In the genomic region with DNA sequence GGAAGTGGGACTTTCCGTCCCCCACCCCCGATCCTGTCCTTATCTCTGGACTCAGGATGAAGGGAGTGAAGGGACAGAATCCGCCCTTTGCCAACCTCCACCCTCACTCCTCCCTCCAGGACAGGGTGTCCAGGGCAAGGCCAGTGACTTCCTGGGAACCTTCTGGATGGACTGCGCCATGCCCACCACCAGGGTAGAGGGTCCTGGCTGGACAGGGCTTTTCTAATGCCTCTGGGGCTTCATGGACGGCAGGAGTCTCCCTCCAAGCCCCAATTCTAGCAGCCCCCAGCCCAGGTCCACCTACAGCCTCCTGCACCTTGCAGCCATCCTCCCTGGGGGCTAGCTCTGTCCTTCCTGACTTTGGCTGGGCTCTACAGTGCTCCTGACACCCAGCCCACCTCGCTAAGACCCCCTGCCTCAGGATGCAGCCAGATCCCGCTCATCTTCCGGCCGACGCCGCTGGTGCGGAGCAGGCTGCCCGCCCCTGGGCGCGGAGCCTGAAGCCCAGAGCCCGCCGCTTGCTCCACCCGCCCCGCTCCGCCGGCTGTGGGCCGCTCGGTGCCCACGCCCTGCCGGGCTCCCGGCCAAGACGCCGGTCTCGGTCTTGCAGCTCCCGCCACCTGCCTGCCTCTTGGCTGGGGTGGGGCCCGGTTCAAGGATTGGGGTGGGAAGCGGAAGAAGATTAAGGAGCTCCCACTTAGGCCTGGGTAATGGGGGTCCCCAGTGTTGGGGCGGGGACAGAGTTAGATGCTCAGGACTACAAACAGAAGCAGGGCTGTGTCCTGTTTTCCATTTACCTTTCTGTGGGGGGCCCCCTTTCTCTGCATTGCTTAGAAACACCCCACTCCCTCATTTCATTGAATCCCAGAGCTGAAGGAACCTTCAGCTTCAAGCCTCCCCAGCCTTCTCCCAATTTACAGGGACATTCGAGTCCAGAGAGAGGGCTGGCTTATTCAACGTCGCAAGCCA, we compare ENCODE assay signal across 8 cellular contexts.
DNase-seq lines count a peak whose midpoint lies in the region; ATAC-seq and TF ChIP-seq lines count a peak whose summit lies in the region.

No MANE protein-coding gene starts in this region.

- no peaks in the 10 kb centered on the region for H3K9me3 ChIP-seq in mucosa of descending colon

- ATAC-seq in central memory CD8-positive, alpha-beta T cell (replicated peaks; ENCODE audit: extremely low read depth, poor library complexity, severe bottlenecking): no peak
- ATAC-seq in mucosa of descending colon: peak; percentile 92
- ATAC-seq in HG02623 (IDR thresholded peaks at IDR 0.05; ENCODE audit: unreplicated experiment): no peak
- ATAC-seq in HG03521 (IDR thresholded peaks at IDR 0.05; ENCODE audit: unreplicated experiment): no peak
- ATAC-seq in GM19023 (IDR thresholded peaks at IDR 0.05; ENCODE audit: unreplicated experiment): no peak
- ATAC-seq in HG02798 (IDR thresholded peaks at IDR 0.05; ENCODE audit: poor library complexity, unreplicated experiment): no peak

- peaks cover 10% of the 10 kb centered on the region for H3K27me3 Mint-ChIP-seq in central memory CD8-positive, alpha-beta T cell

- peaks cover 11% of the 10 kb centered on the region for H3K4me1 ChIP-seq in mucosa of descending colon (ENCODE audit: low read depth)

- in situ Hi-C loops in G401 (cut with HindIII; ENCODE audit: low sequenced_read_pairs): no loop called here

- TF ChIP-seq CTCF in mucosa of descending colon (IDR thresholded peaks at IDR 0.05): no peak

- H3K36me3 ChIP-seq in mucosa of descending colon (ENCODE audit: low read depth): no peaks in the 10 kb centered on the region

- H3K27ac Mint-ChIP-seq in central memory CD8-positive, alpha-beta T cell (ENCODE audit: low read depth): no peak overlapping the region

- no peak overlapping the region for H3K4me3 ChIP-seq in mucosa of descending colon

- H3K9me3 Mint-ChIP-seq in central memory CD8-positive, alpha-beta T cell: no peaks in the 10 kb centered on the region

- intact Hi-C loops in mucosa of descending colon (cut with DNase I, micrococcal nuclease): no loop called here

- H3K4me3 Mint-ChIP-seq in central memory CD8-positive, alpha-beta T cell: peak overlapping the region; percentile 41

- H3K36me3 Mint-ChIP-seq in central memory CD8-positive, alpha-beta T cell (ENCODE audit: insufficient read depth): no peaks in the 10 kb centered on the region

- H3K4me1 Mint-ChIP-seq in central memory CD8-positive, alpha-beta T cell: peaks cover 28% of the 10 kb centered on the region

- DNase-seq in G401 (ENCODE audit: low spot score) (peak; percentile 77), NCI-H446 (lab: John Stamatoyannopoulos, UW) (peak; percentile 27 to 84), mucosa of descending colon (peak; percentile 81 to 92 (median 87))
- DNase-seq in central memory CD8-positive, alpha-beta T cell (ENCODE audit: low spot score in 2 of 2): no peak

Comparison
In these comparisons a context has a peak if more than half of its experiments do, and no peak if none do; other contexts are left out.
1. DNase-seq: peak in G401 (single experiment), NCI-H446 (2 of 2) and mucosa of descending colon (3 of 3); none in central memory CD8-positive, alpha-beta T cell (0 of 2).